ENCODE assay signal across 7 cellular contexts in genomic region chr9:100411472-100412270, GRCh38. TPM values are rescaled to one million over a fixed set of nuclear protein-coding genes. Genes with fewer than 3 reads are reported as not detected.
A peak's percentile ranks its signal among the peaks of the same experiment; 100 is the strongest.
DNase-seq lines count a peak whose midpoint lies in the region; ATAC-seq, FAIRE-seq and TF ChIP-seq lines count a peak whose summit lies in the region.

No MANE protein-coding gene starts in this region.

- H3K4me3 ChIP-seq in bronchial epithelial cell (ENCODE audit: low read depth, low read length) (peak overlapping the region; percentile 42), skin epidermis (peak overlapping the region; percentile 27 to 52 (median 38))

- H3K27me3 ChIP-seq in bronchial epithelial cell (ENCODE audit: control insufficient read depth, insufficient read depth, low read length): no peaks in the 10 kb centered on the region

- no peaks in the 10 kb centered on the region for H3K36me3 ChIP-seq in bronchial epithelial cell (ENCODE audit: control insufficient read depth, insufficient read depth, low read length)

- DNase-seq in NCI-H2107 treated with DMSO at 0.1 percent for 48 hours (lab: John Stamatoyannopoulos, UW; ENCODE audit: unreplicated experiment): peak; percentile 97
- DNase-seq in bronchial epithelial cell (ENCODE audit: low read depth): peak; percentile 89
- peak; percentile 96 for DNase-seq in iPS-NIHi11 (ENCODE audit: low spot score)

- FAIRE-seq in bronchial epithelial cell (lab: Jason Lieb, UNC): no peak

- H3K27ac ChIP-seq in VCaP: peak overlapping the region; percentile 43
- H3K27ac ChIP-seq in skin epidermis: peak overlapping the region in 7 of 21 experiments; percentile 10 to 50 (median 28)

- TF ChIP-seq CTCF in VCaP (conservative IDR thresholded peaks at IDR 0.05) (no peak), bronchial epithelial cell (IDR thresholded peaks at IDR 0.05; ENCODE audit: insufficient read depth, low read length, severe bottlenecking) (no peak)

- ATAC-seq in GM18520 (IDR thresholded peaks at IDR 0.05; ENCODE audit: unreplicated experiment) (peak; percentile 99), HG03045 (IDR thresholded peaks at IDR 0.05; ENCODE audit: unreplicated experiment) (peak; percentile 100)

RNA-seq across cellular contexts. Expression of gene MSANTD3, which starts 15.3 kb away (rescaled TPM):
- total RNA-seq in bronchial epithelial cell: 37.1 and 38.7 TPM in 2 replicates

RNA-seq across cellular contexts. Expression of gene TEX10, which starts 58.9 kb away (rescaled TPM):
- 22.9 and 30.0 TPM in 2 replicates for total RNA-seq in bronchial epithelial cell
